Comparison of ENCODE assay signal across 1 cellular context in genomic region chr6:18400831-18401446, GRCh38.
A peak's percentile ranks its signal among the peaks of the same experiment; 100 is the strongest.
TF ChIP-seq lines count a peak whose summit lies in the region.

No MANE protein-coding gene starts in this region.

TF ChIP-seq in GM12878, 131 proteins besides CTCF, POLR2A, EP300 and RAD21 (continued from another document and continues in another):
- TF ChIP-seq, protein P1, sequence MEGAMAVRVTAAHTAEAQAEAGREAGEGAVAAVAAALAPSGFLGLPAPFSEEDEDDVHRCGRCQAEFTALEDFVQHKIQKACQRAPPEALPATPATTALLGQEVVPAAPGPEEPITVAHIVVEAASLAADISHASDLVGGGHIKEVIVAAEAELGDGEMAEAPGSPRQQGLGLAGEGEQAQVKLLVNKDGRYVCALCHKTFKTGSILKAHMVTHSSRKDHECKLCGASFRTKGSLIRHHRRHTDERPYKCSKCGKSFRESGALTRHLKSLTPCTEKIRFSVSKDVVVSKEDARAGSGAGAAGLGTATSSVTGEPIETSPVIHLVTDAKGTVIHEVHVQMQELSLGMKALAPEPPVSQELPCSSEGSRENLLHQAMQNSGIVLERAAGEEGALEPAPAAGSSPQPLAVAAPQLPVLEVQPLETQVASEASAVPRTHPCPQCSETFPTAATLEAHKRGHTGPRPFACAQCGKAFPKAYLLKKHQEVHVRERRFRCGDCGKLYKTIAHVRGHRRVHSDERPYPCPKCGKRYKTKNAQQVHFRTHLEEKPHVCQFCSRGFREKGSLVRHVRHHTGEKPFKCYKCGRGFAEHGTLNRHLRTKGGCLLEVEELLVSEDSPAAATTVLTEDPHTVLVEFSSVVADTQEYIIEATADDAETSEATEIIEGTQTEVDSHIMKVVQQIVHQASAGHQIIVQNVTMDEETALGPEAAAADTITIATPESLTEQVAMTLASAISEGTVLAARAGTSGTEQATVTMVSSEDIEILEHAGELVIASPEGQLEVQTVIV (IDR thresholded peaks at IDR 0.05; ENCODE audit: borderline replicate concordance, partially characterized antibody) = no peak
- 0 out of 2 replicates have a peak, but pooled peaks have one; percentile 12 for TF ChIP-seq CREB1 (IDR thresholded peaks at IDR 0.05; ENCODE audit: low read depth)
- TF ChIP-seq, protein P2, sequence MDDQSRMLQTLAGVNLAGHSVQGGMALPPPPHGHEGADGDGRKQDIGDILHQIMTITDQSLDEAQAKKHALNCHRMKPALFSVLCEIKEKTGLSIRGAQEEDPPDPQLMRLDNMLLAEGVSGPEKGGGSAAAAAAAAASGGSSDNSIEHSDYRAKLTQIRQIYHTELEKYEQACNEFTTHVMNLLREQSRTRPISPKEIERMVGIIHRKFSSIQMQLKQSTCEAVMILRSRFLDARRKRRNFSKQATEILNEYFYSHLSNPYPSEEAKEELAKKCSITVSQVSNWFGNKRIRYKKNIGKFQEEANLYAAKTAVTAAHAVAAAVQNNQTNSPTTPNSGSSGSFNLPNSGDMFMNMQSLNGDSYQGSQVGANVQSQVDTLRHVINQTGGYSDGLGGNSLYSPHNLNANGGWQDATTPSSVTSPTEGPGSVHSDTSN (IDR thresholded peaks at IDR 0.05; ENCODE audit: insufficient replicate concordance, low read depth, low read length) = peak; percentile 60
- TF ChIP-seq, protein P3, sequence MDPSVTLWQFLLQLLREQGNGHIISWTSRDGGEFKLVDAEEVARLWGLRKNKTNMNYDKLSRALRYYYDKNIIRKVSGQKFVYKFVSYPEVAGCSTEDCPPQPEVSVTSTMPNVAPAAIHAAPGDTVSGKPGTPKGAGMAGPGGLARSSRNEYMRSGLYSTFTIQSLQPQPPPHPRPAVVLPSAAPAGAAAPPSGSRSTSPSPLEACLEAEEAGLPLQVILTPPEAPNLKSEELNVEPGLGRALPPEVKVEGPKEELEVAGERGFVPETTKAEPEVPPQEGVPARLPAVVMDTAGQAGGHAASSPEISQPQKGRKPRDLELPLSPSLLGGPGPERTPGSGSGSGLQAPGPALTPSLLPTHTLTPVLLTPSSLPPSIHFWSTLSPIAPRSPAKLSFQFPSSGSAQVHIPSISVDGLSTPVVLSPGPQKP (IDR thresholded peaks at IDR 0.05; ENCODE audit: low read depth, low read length) = no peak
- TF ChIP-seq JUNB (IDR thresholded peaks at IDR 0.05) = peak; percentile 88
- no peak for TF ChIP-seq ZSCAN29 (IDR thresholded peaks at IDR 0.05)
- TF ChIP-seq, protein P4, sequence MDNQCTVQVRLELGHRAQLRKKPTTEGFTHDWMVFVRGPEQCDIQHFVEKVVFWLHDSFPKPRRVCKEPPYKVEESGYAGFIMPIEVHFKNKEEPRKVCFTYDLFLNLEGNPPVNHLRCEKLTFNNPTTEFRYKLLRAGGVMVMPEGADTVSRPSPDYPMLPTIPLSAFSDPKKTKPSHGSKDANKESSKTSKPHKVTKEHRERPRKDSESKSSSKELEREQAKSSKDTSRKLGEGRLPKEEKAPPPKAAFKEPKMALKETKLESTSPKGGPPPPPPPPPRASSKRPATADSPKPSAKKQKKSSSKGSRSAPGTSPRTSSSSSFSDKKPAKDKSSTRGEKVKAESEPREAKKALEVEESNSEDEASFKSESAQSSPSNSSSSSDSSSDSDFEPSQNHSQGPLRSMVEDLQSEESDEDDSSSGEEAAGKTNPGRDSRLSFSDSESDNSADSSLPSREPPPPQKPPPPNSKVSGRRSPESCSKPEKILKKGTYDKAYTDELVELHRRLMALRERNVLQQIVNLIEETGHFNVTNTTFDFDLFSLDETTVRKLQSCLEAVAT (IDR thresholded peaks at IDR 0.05) = no peak
- no peak for TF ChIP-seq RELA (IDR thresholded peaks at IDR 0.05; ENCODE audit: borderline replicate concordance, partially characterized antibody)
- TF ChIP-seq FOS (IDR thresholded peaks at IDR 0.05; ENCODE audit: borderline replicate concordance, extremely low read depth, insufficient read length) = no peak
- TF ChIP-seq LARP7 (IDR thresholded peaks at IDR 0.05) = no peak
- no peak for TF ChIP-seq POLR2AphosphoS5 (IDR thresholded peaks at IDR 0.05; ENCODE audit: low read length)
- TF ChIP-seq MXI1 (IDR thresholded peaks at IDR 0.05; ENCODE audit: low read depth, low read length) = no peak
- TF ChIP-seq CREM (IDR thresholded peaks at IDR 0.05; ENCODE audit: low read depth) = no peak; the same call in 1 of the 2 replicates
- no peak for TF ChIP-seq NFXL1 (IDR thresholded peaks at IDR 0.05; ENCODE audit: borderline replicate concordance)
- TF ChIP-seq GATAD2B (conservative IDR thresholded peaks at IDR 0.05; ENCODE audit: low read depth) = no peak
- no peak for TF ChIP-seq TBL1XR1 (IDR thresholded peaks at IDR 0.05; ENCODE audit: low read depth, low read length)
- TF ChIP-seq, protein P5, sequence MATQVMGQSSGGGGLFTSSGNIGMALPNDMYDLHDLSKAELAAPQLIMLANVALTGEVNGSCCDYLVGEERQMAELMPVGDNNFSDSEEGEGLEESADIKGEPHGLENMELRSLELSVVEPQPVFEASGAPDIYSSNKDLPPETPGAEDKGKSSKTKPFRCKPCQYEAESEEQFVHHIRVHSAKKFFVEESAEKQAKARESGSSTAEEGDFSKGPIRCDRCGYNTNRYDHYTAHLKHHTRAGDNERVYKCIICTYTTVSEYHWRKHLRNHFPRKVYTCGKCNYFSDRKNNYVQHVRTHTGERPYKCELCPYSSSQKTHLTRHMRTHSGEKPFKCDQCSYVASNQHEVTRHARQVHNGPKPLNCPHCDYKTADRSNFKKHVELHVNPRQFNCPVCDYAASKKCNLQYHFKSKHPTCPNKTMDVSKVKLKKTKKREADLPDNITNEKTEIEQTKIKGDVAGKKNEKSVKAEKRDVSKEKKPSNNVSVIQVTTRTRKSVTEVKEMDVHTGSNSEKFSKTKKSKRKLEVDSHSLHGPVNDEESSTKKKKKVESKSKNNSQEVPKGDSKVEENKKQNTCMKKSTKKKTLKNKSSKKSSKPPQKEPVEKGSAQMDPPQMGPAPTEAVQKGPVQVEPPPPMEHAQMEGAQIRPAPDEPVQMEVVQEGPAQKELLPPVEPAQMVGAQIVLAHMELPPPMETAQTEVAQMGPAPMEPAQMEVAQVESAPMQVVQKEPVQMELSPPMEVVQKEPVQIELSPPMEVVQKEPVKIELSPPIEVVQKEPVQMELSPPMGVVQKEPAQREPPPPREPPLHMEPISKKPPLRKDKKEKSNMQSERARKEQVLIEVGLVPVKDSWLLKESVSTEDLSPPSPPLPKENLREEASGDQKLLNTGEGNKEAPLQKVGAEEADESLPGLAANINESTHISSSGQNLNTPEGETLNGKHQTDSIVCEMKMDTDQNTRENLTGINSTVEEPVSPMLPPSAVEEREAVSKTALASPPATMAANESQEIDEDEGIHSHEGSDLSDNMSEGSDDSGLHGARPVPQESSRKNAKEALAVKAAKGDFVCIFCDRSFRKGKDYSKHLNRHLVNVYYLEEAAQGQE (IDR thresholded peaks at IDR 0.05; ENCODE audit: low read depth, low read length) = no peak
- TF ChIP-seq HCFC1 (IDR thresholded peaks at IDR 0.05; ENCODE audit: low read length) = no peak
- TF ChIP-seq NR2F1 (conservative IDR thresholded peaks at IDR 0.05) = peak; percentile 40; the same call in 1 of the 2 replicates
- TF ChIP-seq ESRRA (IDR thresholded peaks at IDR 0.05; ENCODE audit: low read length) = no peak
- TF ChIP-seq, protein P6, sequence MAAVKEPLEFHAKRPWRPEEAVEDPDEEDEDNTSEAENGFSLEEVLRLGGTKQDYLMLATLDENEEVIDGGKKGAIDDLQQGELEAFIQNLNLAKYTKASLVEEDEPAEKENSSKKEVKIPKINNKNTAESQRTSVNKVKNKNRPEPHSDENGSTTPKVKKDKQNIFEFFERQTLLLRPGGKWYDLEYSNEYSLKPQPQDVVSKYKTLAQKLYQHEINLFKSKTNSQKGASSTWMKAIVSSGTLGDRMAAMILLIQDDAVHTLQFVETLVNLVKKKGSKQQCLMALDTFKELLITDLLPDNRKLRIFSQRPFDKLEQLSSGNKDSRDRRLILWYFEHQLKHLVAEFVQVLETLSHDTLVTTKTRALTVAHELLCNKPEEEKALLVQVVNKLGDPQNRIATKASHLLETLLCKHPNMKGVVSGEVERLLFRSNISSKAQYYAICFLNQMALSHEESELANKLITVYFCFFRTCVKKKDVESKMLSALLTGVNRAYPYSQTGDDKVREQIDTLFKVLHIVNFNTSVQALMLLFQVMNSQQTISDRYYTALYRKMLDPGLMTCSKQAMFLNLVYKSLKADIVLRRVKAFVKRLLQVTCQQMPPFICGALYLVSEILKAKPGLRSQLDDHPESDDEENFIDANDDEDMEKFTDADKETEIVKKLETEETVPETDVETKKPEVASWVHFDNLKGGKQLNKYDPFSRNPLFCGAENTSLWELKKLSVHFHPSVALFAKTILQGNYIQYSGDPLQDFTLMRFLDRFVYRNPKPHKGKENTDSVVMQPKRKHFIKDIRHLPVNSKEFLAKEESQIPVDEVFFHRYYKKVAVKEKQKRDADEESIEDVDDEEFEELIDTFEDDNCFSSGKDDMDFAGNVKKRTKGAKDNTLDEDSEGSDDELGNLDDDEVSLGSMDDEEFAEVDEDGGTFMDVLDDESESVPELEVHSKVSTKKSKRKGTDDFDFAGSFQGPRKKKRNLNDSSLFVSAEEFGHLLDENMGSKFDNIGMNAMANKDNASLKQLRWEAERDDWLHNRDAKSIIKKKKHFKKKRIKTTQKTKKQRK (IDR thresholded peaks at IDR 0.05; ENCODE audit: low read depth, low read length) = no peak
- no peak for TF ChIP-seq POLR2AphosphoS2 (IDR thresholded peaks at IDR 0.05; ENCODE audit: low read depth, low read length)
- peak; percentile 38; the same call in 1 of the 2 replicates for TF ChIP-seq TAF1 (IDR thresholded peaks at IDR 0.05; ENCODE audit: borderline replicate concordance, low read depth, low read length)
- TF ChIP-seq HDAC6 (IDR thresholded peaks at IDR 0.05; ENCODE audit: unreplicated experiment) = no peak
- TF ChIP-seq MTA2 (IDR thresholded peaks at IDR 0.05; ENCODE audit: low read depth) = peak; percentile 81
- peak; percentile 73 for TF ChIP-seq RUNX3 (IDR thresholded peaks at IDR 0.05; ENCODE audit: low read length)
- TF ChIP-seq KLF5 (IDR thresholded peaks at IDR 0.05; ENCODE audit: partially characterized antibody) = peak; percentile 50
- no peak for TF ChIP-seq SRF (IDR thresholded peaks at IDR 0.05; ENCODE audit: low read depth in 2 of 2, low read length in 2 of 2)
- TF ChIP-seq ATF2 (IDR thresholded peaks at IDR 0.05; ENCODE audit: low read length) = peak; percentile 84
- TF ChIP-seq, protein P7, sequence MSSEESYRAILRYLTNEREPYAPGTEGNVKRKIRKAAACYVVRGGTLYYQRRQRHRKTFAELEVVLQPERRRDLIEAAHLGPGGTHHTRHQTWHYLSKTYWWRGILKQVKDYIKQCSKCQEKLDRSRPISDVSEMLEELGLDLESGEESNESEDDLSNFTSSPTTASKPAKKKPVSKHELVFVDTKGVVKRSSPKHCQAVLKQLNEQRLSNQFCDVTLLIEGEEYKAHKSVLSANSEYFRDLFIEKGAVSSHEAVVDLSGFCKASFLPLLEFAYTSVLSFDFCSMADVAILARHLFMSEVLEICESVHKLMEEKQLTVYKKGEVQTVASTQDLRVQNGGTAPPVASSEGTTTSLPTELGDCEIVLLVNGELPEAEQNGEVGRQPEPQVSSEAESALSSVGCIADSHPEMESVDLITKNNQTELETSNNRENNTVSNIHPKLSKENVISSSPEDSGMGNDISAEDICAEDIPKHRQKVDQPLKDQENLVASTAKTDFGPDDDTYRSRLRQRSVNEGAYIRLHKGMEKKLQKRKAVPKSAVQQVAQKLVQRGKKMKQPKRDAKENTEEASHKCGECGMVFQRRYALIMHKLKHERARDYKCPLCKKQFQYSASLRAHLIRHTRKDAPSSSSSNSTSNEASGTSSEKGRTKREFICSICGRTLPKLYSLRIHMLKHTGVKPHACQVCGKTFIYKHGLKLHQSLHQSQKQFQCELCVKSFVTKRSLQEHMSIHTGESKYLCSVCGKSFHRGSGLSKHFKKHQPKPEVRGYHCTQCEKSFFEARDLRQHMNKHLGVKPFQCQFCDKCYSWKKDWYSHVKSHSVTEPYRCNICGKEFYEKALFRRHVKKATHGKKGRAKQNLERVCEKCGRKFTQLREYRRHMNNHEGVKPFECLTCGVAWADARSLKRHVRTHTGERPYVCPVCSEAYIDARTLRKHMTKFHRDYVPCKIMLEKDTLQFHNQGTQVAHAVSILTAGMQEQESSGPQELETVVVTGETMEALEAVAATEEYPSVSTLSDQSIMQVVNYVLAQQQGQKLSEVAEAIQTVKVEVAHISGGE (CRISPR knock-in tag; IDR thresholded peaks at IDR 0.05) = no peak
- TF ChIP-seq, protein P8, sequence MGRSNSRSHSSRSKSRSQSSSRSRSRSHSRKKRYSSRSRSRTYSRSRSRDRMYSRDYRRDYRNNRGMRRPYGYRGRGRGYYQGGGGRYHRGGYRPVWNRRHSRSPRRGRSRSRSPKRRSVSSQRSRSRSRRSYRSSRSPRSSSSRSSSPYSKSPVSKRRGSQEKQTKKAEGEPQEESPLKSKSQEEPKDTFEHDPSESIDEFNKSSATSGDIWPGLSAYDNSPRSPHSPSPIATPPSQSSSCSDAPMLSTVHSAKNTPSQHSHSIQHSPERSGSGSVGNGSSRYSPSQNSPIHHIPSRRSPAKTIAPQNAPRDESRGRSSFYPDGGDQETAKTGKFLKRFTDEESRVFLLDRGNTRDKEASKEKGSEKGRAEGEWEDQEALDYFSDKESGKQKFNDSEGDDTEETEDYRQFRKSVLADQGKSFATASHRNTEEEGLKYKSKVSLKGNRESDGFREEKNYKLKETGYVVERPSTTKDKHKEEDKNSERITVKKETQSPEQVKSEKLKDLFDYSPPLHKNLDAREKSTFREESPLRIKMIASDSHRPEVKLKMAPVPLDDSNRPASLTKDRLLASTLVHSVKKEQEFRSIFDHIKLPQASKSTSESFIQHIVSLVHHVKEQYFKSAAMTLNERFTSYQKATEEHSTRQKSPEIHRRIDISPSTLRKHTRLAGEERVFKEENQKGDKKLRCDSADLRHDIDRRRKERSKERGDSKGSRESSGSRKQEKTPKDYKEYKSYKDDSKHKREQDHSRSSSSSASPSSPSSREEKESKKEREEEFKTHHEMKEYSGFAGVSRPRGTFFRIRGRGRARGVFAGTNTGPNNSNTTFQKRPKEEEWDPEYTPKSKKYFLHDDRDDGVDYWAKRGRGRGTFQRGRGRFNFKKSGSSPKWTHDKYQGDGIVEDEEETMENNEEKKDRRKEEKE (IDR thresholded peaks at IDR 0.05) = no peak
- TF ChIP-seq SUPT20H (IDR thresholded peaks at IDR 0.05; ENCODE audit: borderline replicate concordance, control insufficient read depth, low read depth, low read length) = no peak
- TF ChIP-seq CBX3 (IDR thresholded peaks at IDR 0.05; ENCODE audit: borderline replicate concordance, low read depth) = no peak
- no peak for TF ChIP-seq HSF1 (IDR thresholded peaks at IDR 0.05; ENCODE audit: low read depth, low read length)
